In genomic region chr19:7918615-7919421, GRCh38 we compare ENCODE assay signal across 1 cellular context.
TF ChIP-seq lines count a peak whose summit lies in the region.

No MANE protein-coding gene starts in this region.

TF ChIP-seq in HepG2, 621 proteins besides CTCF, POLR2A, EP300 and RAD21 (continues in another document):
- TF ChIP-seq ZNF451 (CRISPR knock-in tag; IDR thresholded peaks at IDR 0.05): 0 out of 2 replicates have a peak, but pooled peaks have one; percentile 80
- TF ChIP-seq DR1 (CRISPR knock-in tag; IDR thresholded peaks at IDR 0.05): peak; percentile 75; the same call in 1 of the 2 replicates
- peak; percentile 31; the same call in 1 of the 2 replicates for TF ChIP-seq MED13 (CRISPR knock-in tag; IDR thresholded peaks at IDR 0.05)
- 0 out of 2 replicates have a peak, but pooled peaks have one; percentile 37 for TF ChIP-seq ZNF839 (CRISPR knock-in tag; IDR thresholded peaks at IDR 0.05; ENCODE audit: borderline replicate concordance)
- peak; percentile 89 for TF ChIP-seq NR2F6 (IDR thresholded peaks at IDR 0.05)
- peak; percentile 93 for TF ChIP-seq NR2F6 (CRISPR knock-in tag; IDR thresholded peaks at IDR 0.05)
- TF ChIP-seq, protein P1, sequence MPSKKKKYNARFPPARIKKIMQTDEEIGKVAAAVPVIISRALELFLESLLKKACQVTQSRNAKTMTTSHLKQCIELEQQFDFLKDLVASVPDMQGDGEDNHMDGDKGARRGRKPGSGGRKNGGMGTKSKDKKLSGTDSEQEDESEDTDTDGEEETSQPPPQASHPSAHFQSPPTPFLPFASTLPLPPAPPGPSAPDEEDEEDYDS (CRISPR knock-in tag; IDR thresholded peaks at IDR 0.05): peak; percentile 93
- peak; percentile 94 for TF ChIP-seq ZNF607 (CRISPR knock-in tag; IDR thresholded peaks at IDR 0.05; ENCODE audit: borderline replicate concordance)
- TF ChIP-seq THAP11 (CRISPR knock-in tag; IDR thresholded peaks at IDR 0.05): peak; percentile 21; the same call in 1 of the 2 replicates
- no peak for TF ChIP-seq PCBP1 (IDR thresholded peaks at IDR 0.05; ENCODE audit: borderline replicate concordance, low read depth, low read length)
- peak; percentile 68; the same call in 1 of the 2 replicates for TF ChIP-seq ZNF558 (CRISPR knock-in tag; IDR thresholded peaks at IDR 0.05; ENCODE audit: borderline replicate concordance)
- TF ChIP-seq HNRNPLL (IDR thresholded peaks at IDR 0.05; ENCODE audit: low read depth, low read length, poor library complexity, severe bottlenecking): peak; percentile 56
- TF ChIP-seq ZNF496 (CRISPR knock-in tag; IDR thresholded peaks at IDR 0.05; ENCODE audit: insufficient replicate concordance): no peak
- 0 out of 2 replicates have a peak, but pooled peaks have one; percentile 57 for TF ChIP-seq ZNF747 (CRISPR knock-in tag; IDR thresholded peaks at IDR 0.05; ENCODE audit: borderline replicate concordance)
- peak; percentile 100 for TF ChIP-seq SP5 (CRISPR knock-in tag; IDR thresholded peaks at IDR 0.05; ENCODE audit: borderline replicate concordance, low read depth)
- TF ChIP-seq ZNF547 (CRISPR knock-in tag; IDR thresholded peaks at IDR 0.05): peak; percentile 48; the same call in 1 of the 2 replicates
- no peak for TF ChIP-seq NR0B2 (CRISPR knock-in tag; IDR thresholded peaks at IDR 0.05)
- TF ChIP-seq ZNF234 (CRISPR knock-in tag; conservative IDR thresholded peaks at IDR 0.05): peak; percentile 35; the same call in 1 of the 2 replicates
- TF ChIP-seq FOXC1 (CRISPR knock-in tag; IDR thresholded peaks at IDR 0.05; ENCODE audit: borderline replicate concordance): peak; percentile 18; the same call in 1 of the 2 replicates
- TF ChIP-seq, protein P2, sequence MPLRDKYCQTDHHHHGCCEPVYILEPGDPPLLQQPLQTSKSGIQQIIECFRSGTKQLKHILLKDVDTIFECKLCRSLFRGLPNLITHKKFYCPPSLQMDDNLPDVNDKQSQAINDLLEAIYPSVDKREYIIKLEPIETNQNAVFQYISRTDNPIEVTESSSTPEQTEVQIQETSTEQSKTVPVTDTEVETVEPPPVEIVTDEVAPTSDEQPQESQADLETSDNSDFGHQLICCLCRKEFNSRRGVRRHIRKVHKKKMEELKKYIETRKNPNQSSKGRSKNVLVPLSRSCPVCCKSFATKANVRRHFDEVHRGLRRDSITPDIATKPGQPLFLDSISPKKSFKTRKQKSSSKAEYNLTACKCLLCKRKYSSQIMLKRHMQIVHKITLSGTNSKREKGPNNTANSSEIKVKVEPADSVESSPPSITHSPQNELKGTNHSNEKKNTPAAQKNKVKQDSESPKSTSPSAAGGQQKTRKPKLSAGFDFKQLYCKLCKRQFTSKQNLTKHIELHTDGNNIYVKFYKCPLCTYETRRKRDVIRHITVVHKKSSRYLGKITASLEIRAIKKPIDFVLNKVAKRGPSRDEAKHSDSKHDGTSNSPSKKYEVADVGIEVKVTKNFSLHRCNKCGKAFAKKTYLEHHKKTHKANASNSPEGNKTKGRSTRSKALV (CRISPR knock-in tag; IDR thresholded peaks at IDR 0.05): 0 out of 2 replicates have a peak, but pooled peaks have one; percentile 35
- TF ChIP-seq, protein P3, sequence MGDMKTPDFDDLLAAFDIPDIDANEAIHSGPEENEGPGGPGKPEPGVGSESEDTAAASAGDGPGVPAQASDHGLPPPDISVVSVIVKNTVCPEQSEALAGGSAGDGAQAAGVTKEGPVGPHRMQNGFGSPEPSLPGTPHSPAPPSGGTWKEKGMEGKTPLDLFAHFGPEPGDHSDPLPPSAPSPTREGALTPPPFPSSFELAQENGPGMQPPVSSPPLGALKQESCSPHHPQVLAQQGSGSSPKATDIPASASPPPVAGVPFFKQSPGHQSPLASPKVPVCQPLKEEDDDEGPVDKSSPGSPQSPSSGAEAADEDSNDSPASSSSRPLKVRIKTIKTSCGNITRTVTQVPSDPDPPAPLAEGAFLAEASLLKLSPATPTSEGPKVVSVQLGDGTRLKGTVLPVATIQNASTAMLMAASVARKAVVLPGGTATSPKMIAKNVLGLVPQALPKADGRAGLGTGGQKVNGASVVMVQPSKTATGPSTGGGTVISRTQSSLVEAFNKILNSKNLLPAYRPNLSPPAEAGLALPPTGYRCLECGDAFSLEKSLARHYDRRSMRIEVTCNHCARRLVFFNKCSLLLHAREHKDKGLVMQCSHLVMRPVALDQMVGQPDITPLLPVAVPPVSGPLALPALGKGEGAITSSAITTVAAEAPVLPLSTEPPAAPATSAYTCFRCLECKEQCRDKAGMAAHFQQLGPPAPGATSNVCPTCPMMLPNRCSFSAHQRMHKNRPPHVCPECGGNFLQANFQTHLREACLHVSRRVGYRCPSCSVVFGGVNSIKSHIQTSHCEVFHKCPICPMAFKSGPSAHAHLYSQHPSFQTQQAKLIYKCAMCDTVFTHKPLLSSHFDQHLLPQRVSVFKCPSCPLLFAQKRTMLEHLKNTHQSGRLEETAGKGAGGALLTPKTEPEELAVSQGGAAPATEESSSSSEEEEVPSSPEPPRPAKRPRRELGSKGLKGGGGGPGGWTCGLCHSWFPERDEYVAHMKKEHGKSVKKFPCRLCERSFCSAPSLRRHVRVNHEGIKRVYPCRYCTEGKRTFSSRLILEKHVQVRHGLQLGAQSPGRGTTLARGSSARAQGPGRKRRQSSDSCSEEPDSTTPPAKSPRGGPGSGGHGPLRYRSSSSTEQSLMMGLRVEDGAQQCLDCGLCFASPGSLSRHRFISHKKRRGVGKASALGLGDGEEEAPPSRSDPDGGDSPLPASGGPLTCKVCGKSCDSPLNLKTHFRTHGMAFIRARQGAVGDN (CRISPR knock-in tag; IDR thresholded peaks at IDR 0.05): peak; percentile 66
- TF ChIP-seq, protein P4, sequence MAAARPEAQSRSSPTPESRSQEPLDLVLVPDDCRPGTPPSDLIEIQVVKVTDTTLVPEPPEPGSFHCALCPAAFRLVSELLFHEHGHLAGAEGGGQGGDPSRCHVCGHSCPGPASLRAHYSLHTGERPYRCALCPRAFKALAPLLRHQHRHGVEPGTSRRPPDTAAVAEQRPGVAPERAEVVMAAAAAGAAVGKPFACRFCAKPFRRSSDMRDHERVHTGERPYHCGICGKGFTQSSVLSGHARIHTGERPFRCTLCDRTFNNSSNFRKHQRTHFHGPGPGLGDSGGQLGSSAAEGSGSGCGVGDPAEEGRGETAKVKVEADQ (CRISPR knock-in tag; IDR thresholded peaks at IDR 0.05; ENCODE audit: borderline replicate concordance): peak; percentile 82
- TF ChIP-seq SPEN (CRISPR knock-in tag; IDR thresholded peaks at IDR 0.05; ENCODE audit: low read depth): peak; percentile 36; the same call in 1 of the 2 replicates
- TF ChIP-seq ZNF570 (CRISPR knock-in tag; IDR thresholded peaks at IDR 0.05; ENCODE audit: borderline replicate concordance): 0 out of 2 replicates have a peak, but pooled peaks have one; percentile 27
- no peak; the same call in 1 of the 2 replicates for TF ChIP-seq GATAD2A (CRISPR knock-in tag; IDR thresholded peaks at IDR 0.05)
- peak; percentile 77; the same call in 1 of the 2 replicates for TF ChIP-seq RXRA (CRISPR knock-in tag; IDR thresholded peaks at IDR 0.05)
- TF ChIP-seq ZBED4 (CRISPR knock-in tag; IDR thresholded peaks at IDR 0.05; ENCODE audit: borderline replicate concordance): peak; percentile 94; the same call in 1 of the 2 replicates
- TF ChIP-seq ZMYM3 (CRISPR knock-in tag; IDR thresholded peaks at IDR 0.05): peak; percentile 83
- no peak for TF ChIP-seq SP1 (IDR thresholded peaks at IDR 0.05)
- peak; percentile 64 for TF ChIP-seq SP1 (CRISPR knock-in tag; IDR thresholded peaks at IDR 0.05)
- no peak for TF ChIP-seq SRY (CRISPR knock-in tag; IDR thresholded peaks at IDR 0.05)
- TF ChIP-seq ZNF136 (CRISPR knock-in tag; IDR thresholded peaks at IDR 0.05; ENCODE audit: low read depth): no peak
- TF ChIP-seq ZMYM2 (CRISPR knock-in tag; IDR thresholded peaks at IDR 0.05): 0 out of 2 replicates have a peak, but pooled peaks have one; percentile 31
- TF ChIP-seq ZNF580 (CRISPR knock-in tag; IDR thresholded peaks at IDR 0.05; ENCODE audit: borderline replicate concordance, low read depth): 0 out of 2 replicates have a peak, but pooled peaks have one; percentile 47
- TF ChIP-seq, protein P5, sequence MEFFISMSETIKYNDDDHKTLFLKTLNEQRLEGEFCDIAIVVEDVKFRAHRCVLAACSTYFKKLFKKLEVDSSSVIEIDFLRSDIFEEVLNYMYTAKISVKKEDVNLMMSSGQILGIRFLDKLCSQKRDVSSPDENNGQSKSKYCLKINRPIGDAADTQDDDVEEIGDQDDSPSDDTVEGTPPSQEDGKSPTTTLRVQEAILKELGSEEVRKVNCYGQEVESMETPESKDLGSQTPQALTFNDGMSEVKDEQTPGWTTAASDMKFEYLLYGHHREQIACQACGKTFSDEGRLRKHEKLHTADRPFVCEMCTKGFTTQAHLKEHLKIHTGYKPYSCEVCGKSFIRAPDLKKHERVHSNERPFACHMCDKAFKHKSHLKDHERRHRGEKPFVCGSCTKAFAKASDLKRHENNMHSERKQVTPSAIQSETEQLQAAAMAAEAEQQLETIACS (CRISPR knock-in tag; IDR thresholded peaks at IDR 0.05): no peak
- TF ChIP-seq AKAP8 (CRISPR knock-in tag; IDR thresholded peaks at IDR 0.05): peak; percentile 77
- peak; percentile 61; the same call in 1 of the 2 replicates for TF ChIP-seq PRDM10 (CRISPR knock-in tag; IDR thresholded peaks at IDR 0.05; ENCODE audit: low read depth)
- TF ChIP-seq ZNF788 (CRISPR knock-in tag; IDR thresholded peaks at IDR 0.05; ENCODE audit: borderline replicate concordance): peak; percentile 82; the same call in 1 of the 2 replicates
- peak; percentile 78; the same call in 1 of the 2 replicates for TF ChIP-seq ZNF572 (CRISPR knock-in tag; IDR thresholded peaks at IDR 0.05)
- TF ChIP-seq, protein P6, sequence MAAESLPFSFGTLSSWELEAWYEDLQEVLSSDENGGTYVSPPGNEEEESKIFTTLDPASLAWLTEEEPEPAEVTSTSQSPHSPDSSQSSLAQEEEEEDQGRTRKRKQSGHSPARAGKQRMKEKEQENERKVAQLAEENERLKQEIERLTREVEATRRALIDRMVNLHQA (CRISPR knock-in tag; IDR thresholded peaks at IDR 0.05): no peak
- TF ChIP-seq MEF2D (CRISPR knock-in tag; IDR thresholded peaks at IDR 0.05): peak; percentile 74; the same call in 1 of the 2 replicates
- 0 out of 2 replicates have a peak, but pooled peaks have one; percentile 16 for TF ChIP-seq FOXA3 (CRISPR knock-in tag; IDR thresholded peaks at IDR 0.05)
- TF ChIP-seq SALL1 (CRISPR knock-in tag; IDR thresholded peaks at IDR 0.05): peak; percentile 43
- no peak for TF ChIP-seq SCMH1 (CRISPR knock-in tag; IDR thresholded peaks at IDR 0.05; ENCODE audit: borderline replicate concordance)
- TF ChIP-seq JUND (CRISPR knock-in tag; IDR thresholded peaks at IDR 0.05): no peak
- peak; percentile 68 for TF ChIP-seq ZMAT3 (CRISPR knock-in tag; conservative IDR thresholded peaks at IDR 0.05)
- 0 out of 2 replicates have a peak, but pooled peaks have one; percentile 16 for TF ChIP-seq ZFP90 (CRISPR knock-in tag; IDR thresholded peaks at IDR 0.05; ENCODE audit: borderline replicate concordance)
- peak; percentile 32; the same call in 1 of the 2 replicates for TF ChIP-seq SALL2 (CRISPR knock-in tag; IDR thresholded peaks at IDR 0.05)
